ENCODE assay signal across 12 cellular contexts in the genomic region with DNA sequence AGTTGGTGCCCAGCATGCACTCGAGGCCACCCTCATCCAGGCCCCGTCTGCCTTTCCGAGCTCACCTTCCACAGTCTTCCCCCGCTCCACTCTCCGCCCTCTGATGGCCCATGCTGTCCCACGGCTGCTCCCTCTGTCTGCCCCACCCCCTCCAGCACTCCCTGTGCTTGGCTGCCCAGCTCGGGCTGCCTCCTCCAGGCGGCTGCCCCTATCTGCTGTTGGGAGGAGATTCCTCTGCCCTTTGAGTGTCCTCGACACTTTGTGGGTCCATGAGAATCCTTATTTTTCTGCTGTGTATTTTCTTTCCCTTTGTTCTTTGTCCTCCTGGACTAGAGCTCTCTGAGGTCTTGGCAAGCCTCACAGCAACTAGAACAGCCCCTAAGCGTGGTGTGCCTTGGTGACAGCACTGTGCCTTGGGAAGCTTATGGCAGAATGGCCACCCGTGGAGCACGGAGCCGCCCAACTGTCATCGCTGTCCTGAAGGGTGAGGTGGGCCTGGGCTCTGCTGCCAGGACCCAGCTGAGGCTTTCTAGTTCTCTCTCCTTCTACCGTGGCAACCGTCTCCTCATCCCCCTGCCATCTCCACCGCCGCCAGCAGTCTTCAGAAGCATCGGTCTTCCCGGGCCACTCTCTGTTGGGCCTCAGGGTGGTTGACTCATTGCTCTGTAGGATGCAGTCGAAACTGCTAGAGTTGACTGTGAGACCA. TPM values are rescaled to one million over a fixed set of nuclear protein-coding genes. Genes with fewer than 3 reads are reported as not detected.
DNase-seq lines count a peak whose midpoint lies in the region; ATAC-seq and TF ChIP-seq lines count a peak whose summit lies in the region.
"Had no signal": no experiment of that assay in that cellular context is flagged by ENCODE, and none has a peak within 500 bp of the region (broad histone marks: within the 10 kb centered on the region; RNA-seq: fewer than 3 reads in every experiment).

No MANE protein-coding gene starts in this region.

- 53% methylated on average over 21 of the region's 21 CpGs for WGBS in right cardiac atrium

- H3K4me1 ChIP-seq in right cardiac atrium (ENCODE audit: control insufficient read depth, insufficient read depth, low read length) = peaks cover 6% of the 10 kb centered on the region

- no peaks in the 10 kb centered on the region for H3K9me3 ChIP-seq in right cardiac atrium (ENCODE audit: control insufficient read depth, low read length)

- H3K4me3 ChIP-seq in right cardiac atrium (ENCODE audit: low read length) = no peak overlapping the region

- peak overlapping the region in 3 of 5 experiments; percentile 36 to 47 (median 38) for H3K4me3 Mint-ChIP-seq in brain
- peak overlapping the region in 1 of 2 donors; percentile 40 for H3K4me3 Mint-ChIP-seq in stimulated activated naive CD8-positive, alpha-beta T cell treated with anti-CD3 and anti-CD28 coated beads, Interleukin-15, amount 100 ng/mL, for 72 hours
- H3K4me3 Mint-ChIP-seq: immature natural killer cell had no signal

- intact Hi-C loops in right cardiac atrium (cut with DNase I) = no loop called here

- peak overlapping the region; percentile 81 to 93 (median 89) for H3K27ac Mint-ChIP-seq in brain
- peak overlapping the region; percentile 57 to 88 for H3K27ac Mint-ChIP-seq in stimulated activated naive CD8-positive, alpha-beta T cell treated with anti-CD3 and anti-CD28 coated beads, Interleukin-15, amount 100 ng/mL, for 72 hours

- no peaks in the 10 kb centered on the region for H3K27me3 Mint-ChIP-seq in brain
- H3K27me3 Mint-ChIP-seq in stimulated activated naive CD8-positive, alpha-beta T cell treated with anti-CD3 and anti-CD28 coated beads, Interleukin-15, amount 100 ng/mL, for 72 hours = no peaks in the 10 kb centered on the region

- peak in 1 of 2 donors; percentile 36 for ATAC-seq in right cardiac atrium
- ATAC-seq in stimulated activated naive CD8-positive, alpha-beta T cell treated with anti-CD3 and anti-CD28 coated beads, Interleukin-15, amount 100 ng/mL, for 72 hours = no peak

- peaks cover 26% of the 10 kb centered on the region for H3K36me3 Mint-ChIP-seq in brain

- DNase-seq in activated CD4-positive, alpha-beta T cell treated with anti-CD3 and anti-CD28 coated beads for 48 hours = peak; percentile 31
- no peak for DNase-seq in activated CD4-positive, alpha-beta T cell treated with anti-CD3 and anti-CD28 coated beads, Interleukin-2, amount 50 U/mL, for 48 hours
- DNase-seq in right cardiac atrium = peak in 2 of 3 donors; percentile 57 to 64
- DNase-seq in stimulated activated naive CD8-positive, alpha-beta T cell treated with anti-CD3 and anti-CD28 coated beads, Interleukin-15, amount 100 ng/mL, for 72 hours = no peak
- no peak for DNase-seq in NCI-H1436 treated with DMSO at 0.1 percent for 48 hours (lab: John Stamatoyannopoulos, UW)
- no peak for DNase-seq in GOT3 (lab: John Stamatoyannopoulos, UW)
- no peak for DNase-seq in dermis blood vessel endothelial cell
- DNase-seq: activated CD4-positive, CD25-positive, alpha-beta regulatory T cell; immature natural killer cell had no signal

- H3K27ac ChIP-seq in right cardiac atrium (ENCODE audit: low read length) = peak overlapping the region; percentile 2

- H3K9me3 Mint-ChIP-seq in brain = no peaks in the 10 kb centered on the region
- H3K9me3 Mint-ChIP-seq in stimulated activated naive CD8-positive, alpha-beta T cell treated with anti-CD3 and anti-CD28 coated beads, Interleukin-15, amount 100 ng/mL, for 72 hours = no peaks in the 10 kb centered on the region
- H3K9me3 Mint-ChIP-seq: immature natural killer cell had no signal

- peaks cover 57% of the 10 kb centered on the region for H3K4me1 Mint-ChIP-seq in brain
- H3K4me1 Mint-ChIP-seq in stimulated activated naive CD8-positive, alpha-beta T cell treated with anti-CD3 and anti-CD28 coated beads, Interleukin-15, amount 100 ng/mL, for 72 hours = peaks cover 54% of the 10 kb centered on the region

- no peak for TF ChIP-seq CTCF in brain (conservative IDR thresholded peaks at IDR 0.05)

- no peaks in the 10 kb centered on the region for H3K27me3 ChIP-seq in right cardiac atrium (ENCODE audit: control insufficient read depth, insufficient read depth)

RNA-seq across cellular contexts. Expression of gene NTMT1, which starts 5.2 kb away (rescaled TPM):
- polyA plus RNA-seq in brain (ENCODE audit: insufficient read depth, low read depth, low replicate concordance) = 118 TPM
- 10 to 100 TPM; 45.0 to 55.2 (median 48.6) TPM for total RNA-seq in right cardiac atrium
- polyA plus RNA-seq in right cardiac atrium = 78.1 TPM
- total RNA-seq in dermis blood vessel endothelial cell = 15.7 and 20.1 TPM in 2 replicates

RNA-seq across cellular contexts. Expression of gene C9orf50, which starts 10.2 kb away (rescaled TPM):
- polyA plus RNA-seq in brain (ENCODE audit: insufficient read depth, low read depth, low replicate concordance) (3.5 TPM), right cardiac atrium (not detected)
- total RNA-seq in right cardiac atrium (under 1 TPM in 1 of 4 donors, not detected in 3; 0.20 TPM), dermis blood vessel endothelial cell (not detected in 2 replicates)
- total RNA-seq: A172, pulmonary artery endothelial cell had no signal
- polyA plus RNA-seq: immature natural killer cell had no signal

RNA-seq across cellular contexts. Expression of gene ASB6, which starts 10.8 kb away (rescaled TPM):
- 29.1 TPM for polyA plus RNA-seq in brain (ENCODE audit: insufficient read depth, low read depth, low replicate concordance)
- 10 to 100 TPM in 3 of 4 donors, 1 to 10 TPM in 1; 9.1 to 10.7 (median 10.2) TPM for total RNA-seq in right cardiac atrium
- 9.8 TPM for polyA plus RNA-seq in right cardiac atrium
- 17.9 and 21.5 TPM in 2 replicates for total RNA-seq in dermis blood vessel endothelial cell

RNA-seq across cellular contexts. Expression of gene PRRX2, which starts 34.3 kb away (rescaled TPM):
- 0.51 TPM for polyA plus RNA-seq in brain (ENCODE audit: insufficient read depth, low read depth, low replicate concordance)
- 1 to 10 TPM; 1.8 to 5.7 (median 3.7) TPM for total RNA-seq in right cardiac atrium
- 2.6 TPM for polyA plus RNA-seq in right cardiac atrium
- total RNA-seq in dermis blood vessel endothelial cell = 0.56 and 1.2 TPM in 2 replicates
- total RNA-seq: A172, pulmonary artery endothelial cell had no signal

Comparison
In these comparisons a context has a peak if more than half of its experiments do, and no peak if none do; other contexts are left out.
1. DNase-seq: peak in activated CD4-positive, alpha-beta T cell treated with anti-CD3 and anti-CD28 coated beads for 48 hours (single experiment) and right cardiac atrium (2 of 3); none in activated CD4-positive, alpha-beta T cell treated with anti-CD3 and anti-CD28 coated beads, Interleukin-2, amount 50 U/mL, for 48 hours (0 of 2), stimulated activated naive CD8-positive, alpha-beta T cell treated with anti-CD3 and anti-CD28 coated beads, Interleukin-15, amount 100 ng/mL, for 72 hours (0 of 2), NCI-H1436 treated with DMSO at 0.1 percent for 48 hours (single experiment), GOT3 (single experiment) and dermis blood vessel endothelial cell (single experiment).